8 cellular contexts compared by ENCODE assay signal in the genomic region with DNA sequence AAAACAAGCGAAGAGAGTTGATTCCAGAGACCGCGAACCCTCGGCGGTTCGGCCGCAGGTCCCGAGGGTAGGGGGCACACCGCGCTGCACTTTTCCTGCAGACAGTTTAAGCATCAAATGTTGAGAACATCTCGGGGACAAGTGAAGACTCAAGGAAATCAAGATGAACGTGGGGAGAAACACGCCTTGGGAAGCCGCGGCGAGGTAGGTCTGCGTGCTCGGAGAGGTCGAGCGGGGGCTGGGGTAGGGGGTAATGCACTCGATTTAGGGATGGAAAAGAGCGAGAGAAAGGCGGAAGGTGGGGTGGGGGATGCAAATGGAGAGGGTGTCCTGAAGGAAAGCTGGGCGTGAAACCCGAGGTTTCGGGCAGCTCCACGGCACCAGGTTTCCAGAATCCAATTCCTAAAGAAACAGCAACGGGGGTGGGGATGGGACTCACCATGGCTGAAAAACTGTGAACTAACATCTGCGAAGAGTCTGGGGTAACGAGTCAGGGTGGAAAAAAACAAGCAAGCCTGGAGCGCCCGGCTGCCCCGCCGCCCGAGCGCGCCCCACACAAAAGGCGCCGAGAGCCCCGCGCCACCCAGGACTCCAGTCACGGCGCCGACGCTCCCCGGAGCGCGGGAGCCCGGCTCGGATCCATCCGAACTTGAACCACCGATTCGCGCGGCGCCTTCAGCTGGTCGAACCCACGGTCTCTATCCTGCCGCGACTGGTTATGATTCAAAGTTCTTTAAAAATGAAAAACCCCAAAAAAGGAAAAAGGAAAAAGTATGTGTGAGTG. TPM values are rescaled to one million over a fixed set of nuclear protein-coding genes. Genes with fewer than 3 reads are reported as not detected.
DNase-seq lines count a peak whose midpoint lies in the region; ATAC-seq and TF ChIP-seq lines count a peak whose summit lies in the region.

No MANE protein-coding gene starts in this region.

- H3K4me3 Mint-ChIP-seq in brain: peak overlapping the region; percentile 82 to 96 (median 88)

- H3K36me3 ChIP-seq in mesendoderm (ENCODE audit: control insufficient read depth, insufficient read depth, low read length): no peaks in the 10 kb centered on the region
- H3K36me3 ChIP-seq in vagina: no peaks in the 10 kb centered on the region

- no peaks in the 10 kb centered on the region for H3K79me1 ChIP-seq in mesendoderm (ENCODE audit: low read length)

- H4K5ac ChIP-seq in mesendoderm (ENCODE audit: low read length): no peak overlapping the region

- TF ChIP-seq CTCF in AG09309 (IDR thresholded peaks at IDR 0.05; ENCODE audit: control insufficient read depth, insufficient read depth, low read depth, low read length, missing control alignments) (no peak), brain (conservative IDR thresholded peaks at IDR 0.05) (no peak), vagina (IDR thresholded peaks at IDR 0.05) (no peak)

- peaks cover 99% of the 10 kb centered on the region for H3K27me3 Mint-ChIP-seq in brain

- intact Hi-C loops in vagina (cut with DNase I): no loop called here

- H3K36me3 Mint-ChIP-seq in brain: peaks cover 3% of the 10 kb centered on the region

- peak overlapping the region; percentile 82 for H3K4me2 ChIP-seq in mesendoderm (ENCODE audit: low read length)

- TF ChIP-seq POLR2A in vagina (IDR thresholded peaks at IDR 0.05): no peak

- peak overlapping the region; percentile 91 for H3K56ac ChIP-seq in mesendoderm (ENCODE audit: low read length)

- H3K4me1 ChIP-seq in mesendoderm (ENCODE audit: control insufficient read depth, low read depth, low read length): no peaks in the 10 kb centered on the region
- H3K4me1 ChIP-seq in vagina: peaks cover 37% of the 10 kb centered on the region

- H3K27me3 ChIP-seq in mesendoderm (ENCODE audit: insufficient read depth, low read length, poor library complexity) (peaks cover 3% of the 10 kb centered on the region), vagina (peaks cover 15% of the 10 kb centered on the region)

- peaks cover 32% of the 10 kb centered on the region for H3K79me2 ChIP-seq in mesendoderm (ENCODE audit: control insufficient read depth, insufficient read depth, low read length)

- peak; percentile 1 for ATAC-seq in HG03354 (IDR thresholded peaks at IDR 0.05; ENCODE audit: poor library complexity, severe bottlenecking, unreplicated experiment)
- no peak for ATAC-seq in GM19463 (IDR thresholded peaks at IDR 0.05; ENCODE audit: unreplicated experiment)

- no peak overlapping the region for H2AK5ac ChIP-seq in mesendoderm (ENCODE audit: low read length)

- peaks cover 0 to 12% (median 11%) of the 10 kb centered on the region in 5 experiments for H3K9me3 Mint-ChIP-seq in brain

- H3K4me3 ChIP-seq in AG09309 (ENCODE audit: control insufficient read depth, low read depth, low read length) (peak overlapping the region; percentile 66), mesendoderm (ENCODE audit: low read length) (peak overlapping the region; percentile 63), vagina (peak overlapping the region; percentile 54 to 81)

- H2BK15ac ChIP-seq in mesendoderm (replicated peaks; ENCODE audit: low read depth): no peak overlapping the region

- H3K9ac ChIP-seq in mesendoderm (ENCODE audit: low read length): peak overlapping the region; percentile 73

- no peak overlapping the region for H4K8ac ChIP-seq in mesendoderm (ENCODE audit: low read depth, low read length)

- no peaks in the 10 kb centered on the region for H3K9me3 ChIP-seq in vagina

- peak overlapping the region; percentile 16 for H3K23ac ChIP-seq in mesendoderm (ENCODE audit: low read length)

- H3K27ac ChIP-seq in mesendoderm (ENCODE audit: low read depth, low read length) (peak overlapping the region; percentile 60), vagina (peak overlapping the region; percentile 83)

- no peak overlapping the region for H2BK5ac ChIP-seq in mesendoderm (ENCODE audit: low read length)

- no CpG with 5 or more reads among the region's 60 CpGs for WGBS in mesendoderm (ENCODE audit: extremely low coverage, insufficient coverage, low lambda C conversion rate)

- H2BK120ac ChIP-seq in mesendoderm (ENCODE audit: low read depth, low read length): no peak overlapping the region

- H3K4ac ChIP-seq in mesendoderm (ENCODE audit: low read depth, low read length): peak overlapping the region; percentile 70

- H3K18ac ChIP-seq in mesendoderm (ENCODE audit: low read length): peak overlapping the region; percentile 42

- peak overlapping the region in 3 of 5 experiments; percentile 89 to 97 (median 91) for H3K27ac Mint-ChIP-seq in brain

- DNase-seq in AG09309 (ENCODE audit: low read depth) (no peak), mesendoderm (peak; percentile 59), vagina (ENCODE audit: extremely low spot score in 2 of 2) (no peak), Ammon's horn (ENCODE audit: low spot score) (no peak), UCSD-AML1 (lab: John Stamatoyannopoulos, UW; ENCODE audit: unreplicated experiment) (no peak)

- peaks cover 56% of the 10 kb centered on the region for H3K4me1 Mint-ChIP-seq in brain

RNA-seq across cellular contexts. Expression of a gene that starts 3.6 kb away (rescaled TPM):
- 18.1 TPM for polyA plus RNA-seq in brain (ENCODE audit: insufficient read depth, low read depth, low replicate concordance)
- 3.0 TPM for polyA plus RNA-seq in mesendoderm (2013, experiment 1 of 2)
- polyA plus RNA-seq in mesendoderm (2013, experiment 2 of 2): 2.7 TPM
- 19.4 TPM for total RNA-seq in vagina
